ENCODE assay signal across 8 cellular contexts in the genomic region with DNA sequence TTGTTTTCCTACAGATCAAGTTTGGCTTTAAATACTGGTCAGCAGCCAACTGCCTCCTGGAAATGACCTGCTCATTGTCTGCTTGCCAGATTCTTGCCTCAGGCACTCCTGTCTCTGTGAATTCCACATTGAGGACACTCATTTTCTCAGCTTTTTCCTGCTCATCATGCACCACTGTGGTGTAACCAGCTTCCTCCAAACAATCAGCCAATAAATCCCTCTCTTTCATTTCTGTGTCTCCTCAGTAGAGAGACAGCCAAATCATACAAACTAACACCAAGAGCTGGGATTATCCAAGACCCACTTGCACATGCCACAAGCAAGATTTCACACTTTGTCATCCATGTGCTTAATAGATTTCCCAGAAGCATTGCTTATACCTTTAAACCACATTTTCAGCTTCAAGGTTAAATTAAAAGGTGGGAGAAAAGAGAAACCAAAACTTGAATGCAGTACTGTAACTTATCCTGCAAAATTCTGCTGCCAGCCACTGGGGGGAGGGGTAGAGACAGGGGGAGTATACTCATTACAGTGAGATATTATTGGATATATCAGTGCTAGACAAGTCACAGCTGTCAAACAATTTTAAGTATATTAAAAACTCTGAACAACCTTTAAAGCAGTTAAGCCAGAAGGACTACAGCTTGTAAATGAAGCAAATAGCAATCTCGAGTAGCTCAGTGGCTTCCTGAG.
A peak's percentile ranks its signal among the peaks of the same experiment; 100 is the strongest.
DNase-seq lines count a peak whose midpoint lies in the region; ATAC-seq and TF ChIP-seq lines count a peak whose summit lies in the region.

No MANE protein-coding gene starts in this region.

- peak overlapping the region; percentile 19; the same call in 1 of the 2 replicates for H3K4me3 ChIP-seq in BJ (ENCODE audit: low read depth, low read length)
- peak overlapping the region; percentile 20 to 27 for H3K4me3 ChIP-seq in ascending aorta

- CTCF ChIA-PET in BJ (lab: Yijun Ruan, JAX) = interaction anchor here (0.6 to 1.3 kb wide), 4 partner anchors 15 to 205 kb away, joined by 3 to 6 read pairs (median 3); no protein-coding TSS in a partner anchor

- peak; percentile 9; the same call in 1 of the 2 replicates for TF ChIP-seq CTCF in BJ (IDR thresholded peaks at IDR 0.05; ENCODE audit: insufficient read depth, low read depth, low read length)
- peak in 1 of 3 experiments; percentile 29 for TF ChIP-seq CTCF in ascending aorta (IDR thresholded peaks at IDR 0.05)

- DNase-seq in BJ (ENCODE audit: low read depth) (peak; percentile 83), NCI-H524 (lab: John Stamatoyannopoulos, UW) (peak; percentile 46 to 91), ascending aorta (ENCODE audit: low spot score in 2 of 2) (peak in 1 of 2 donors; percentile 86), iPS-NIHi11 (ENCODE audit: low spot score) (peak; percentile 43), smooth muscle cell of the brain vasculature (ENCODE audit: low read depth, low spot score) (peak; percentile 82), NCI-H345 treated with DMSO at 0.1 percent for 48 hours (lab: John Stamatoyannopoulos, UW; ENCODE audit: unreplicated experiment) (no peak)

- ATAC-seq in GM19395 (IDR thresholded peaks at IDR 0.05; ENCODE audit: unreplicated experiment) = peak; percentile 55
- no peak for ATAC-seq in HG03025 (IDR thresholded peaks at IDR 0.05; ENCODE audit: low FRiP score, unreplicated experiment)

- H3K27me3 ChIP-seq in BJ (ENCODE audit: control insufficient read depth, insufficient read depth, low read length) (no peaks in the 10 kb centered on the region), ascending aorta (no peaks in the 10 kb centered on the region)

- POLR2A ChIA-PET in BJ (lab: Charles Lee) = no interaction called here

- H3K4me1 ChIP-seq in ascending aorta = peaks cover 9 to 41% of the 10 kb centered on the region in 2 donors

- H3K9me3 ChIP-seq in ascending aorta = no peaks in the 10 kb centered on the region

- H3K36me3 ChIP-seq in BJ (ENCODE audit: control insufficient read depth, insufficient read depth, low read length) (no peaks in the 10 kb centered on the region), ascending aorta (no peaks in the 10 kb centered on the region)

- peak overlapping the region; percentile 51 to 67 for H3K27ac ChIP-seq in ascending aorta

- intact Hi-C loops in ascending aorta (cut with DNase I) = loop anchor here (5.0 to 10.0 kb wide), 2 partner anchors 46 to 1287 kb away; no protein-coding TSS in a partner anchor
